1 cellular context compared by ENCODE assay signal in the genomic region with DNA sequence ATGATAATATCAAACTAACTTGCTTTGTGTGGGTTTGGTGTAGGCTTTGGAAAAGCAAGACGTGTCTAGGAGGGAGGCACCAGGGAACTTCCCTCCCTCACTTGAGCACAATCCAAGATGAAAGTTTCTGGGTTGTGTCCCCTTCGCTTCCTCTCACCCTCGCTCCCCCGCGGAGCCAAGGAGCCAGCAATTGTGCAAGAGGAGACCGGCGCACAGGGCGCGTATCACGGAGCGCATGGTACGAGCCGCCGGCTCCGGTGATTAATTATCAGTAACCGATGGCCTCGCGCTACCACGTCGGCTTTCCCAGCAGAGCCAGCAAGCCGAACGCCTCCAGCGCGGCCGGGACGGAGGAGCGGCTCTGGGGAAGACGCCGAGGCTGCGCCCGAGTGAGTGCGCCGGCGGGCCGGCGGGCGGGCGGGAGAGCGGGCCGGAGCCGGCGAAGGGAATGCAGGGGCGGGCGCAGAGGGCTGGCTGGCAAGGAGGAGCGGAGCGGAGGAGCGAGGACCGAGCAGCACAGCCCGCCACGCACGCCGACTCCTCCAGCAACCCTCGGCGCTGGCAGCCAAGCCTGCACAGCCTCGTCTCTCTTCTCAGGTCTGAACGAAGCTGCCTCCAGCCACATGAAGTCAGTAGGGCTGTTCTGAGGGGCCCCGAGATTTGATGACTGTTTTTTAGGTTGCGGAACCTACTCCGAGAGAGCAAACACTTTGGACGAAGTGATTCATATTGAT.
TF ChIP-seq lines count a peak whose summit lies in the region.

No MANE protein-coding gene starts in this region.

TF ChIP-seq in A549, 52 proteins besides CTCF, POLR2A, EP300 and RAD21 (continued from another document):
- TF ChIP-seq MYC (IDR thresholded peaks at IDR 0.05; ENCODE audit: borderline replicate concordance, low read length) (peak; percentile 68; the same call in 1 of the 2 replicates), JUN (IDR thresholded peaks at IDR 0.05) (peak in 1 of 2 experiments; percentile 93; a peak in 3 of 5 replicates)
- TF ChIP-seq, protein P1, sequence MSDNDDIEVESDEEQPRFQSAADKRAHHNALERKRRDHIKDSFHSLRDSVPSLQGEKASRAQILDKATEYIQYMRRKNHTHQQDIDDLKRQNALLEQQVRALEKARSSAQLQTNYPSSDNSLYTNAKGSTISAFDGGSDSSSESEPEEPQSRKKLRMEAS (IDR thresholded peaks at IDR 0.05), result peak; percentile 90
- TF ChIP-seq, protein P2, sequence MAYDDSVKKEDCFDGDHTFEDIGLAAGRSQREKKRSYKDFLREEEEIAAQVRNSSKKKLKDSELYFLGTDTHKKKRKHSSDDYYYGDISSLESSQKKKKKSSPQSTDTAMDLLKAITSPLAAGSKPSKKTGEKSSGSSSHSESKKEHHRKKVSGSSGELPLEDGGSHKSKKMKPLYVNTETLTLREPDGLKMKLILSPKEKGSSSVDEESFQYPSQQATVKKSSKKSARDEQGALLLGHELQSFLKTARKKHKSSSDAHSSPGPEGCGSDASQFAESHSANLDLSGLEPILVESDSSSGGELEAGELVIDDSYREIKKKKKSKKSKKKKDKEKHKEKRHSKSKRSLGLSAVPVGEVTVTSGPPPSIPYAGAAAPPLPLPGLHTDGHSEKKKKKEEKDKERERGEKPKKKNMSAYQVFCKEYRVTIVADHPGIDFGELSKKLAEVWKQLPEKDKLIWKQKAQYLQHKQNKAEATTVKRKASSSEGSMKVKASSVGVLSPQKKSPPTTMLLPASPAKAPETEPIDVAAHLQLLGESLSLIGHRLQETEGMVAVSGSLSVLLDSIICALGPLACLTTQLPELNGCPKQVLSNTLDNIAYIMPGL (CRISPR knock-in tag; IDR thresholded peaks at IDR 0.05; ENCODE audit: borderline replicate concordance), result no peak
